2 cellular contexts compared by ENCODE assay signal in the genomic region with DNA sequence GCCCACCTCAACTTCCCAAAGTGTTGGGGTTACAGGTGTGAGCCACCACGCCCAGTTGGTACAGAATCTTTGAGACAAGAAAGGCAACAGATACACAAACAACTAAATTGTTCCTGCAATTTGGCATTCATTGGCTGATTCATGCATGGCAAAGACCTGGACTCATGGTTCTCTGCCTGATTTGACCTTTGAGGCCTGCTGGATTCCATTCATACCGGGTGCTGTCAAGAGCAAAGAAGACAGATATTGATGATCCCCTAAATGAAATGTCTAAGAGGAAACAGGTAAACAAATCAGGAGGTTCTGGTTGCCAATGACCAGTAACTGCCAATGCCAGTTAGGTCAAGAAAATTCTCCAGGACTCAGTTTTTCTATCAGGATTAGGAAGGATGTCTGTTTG.
TF ChIP-seq lines count a peak whose summit lies in the region.

No MANE protein-coding gene starts in this region.

TF ChIP-seq in HepG2, 621 proteins besides CTCF, POLR2A, EP300 and RAD21:
- 0 out of 2 replicates have a peak, but pooled peaks have one; percentile 14 for TF ChIP-seq NR2F6 (IDR thresholded peaks at IDR 0.05)
- TF ChIP-seq NR2F6 (CRISPR knock-in tag; IDR thresholded peaks at IDR 0.05) = peak; percentile 20; the same call in 1 of the 2 replicates
- no peak for TF ChIP-seq RERE (CRISPR knock-in tag; IDR thresholded peaks at IDR 0.05; ENCODE audit: low read depth)
- TF ChIP-seq, protein P1, sequence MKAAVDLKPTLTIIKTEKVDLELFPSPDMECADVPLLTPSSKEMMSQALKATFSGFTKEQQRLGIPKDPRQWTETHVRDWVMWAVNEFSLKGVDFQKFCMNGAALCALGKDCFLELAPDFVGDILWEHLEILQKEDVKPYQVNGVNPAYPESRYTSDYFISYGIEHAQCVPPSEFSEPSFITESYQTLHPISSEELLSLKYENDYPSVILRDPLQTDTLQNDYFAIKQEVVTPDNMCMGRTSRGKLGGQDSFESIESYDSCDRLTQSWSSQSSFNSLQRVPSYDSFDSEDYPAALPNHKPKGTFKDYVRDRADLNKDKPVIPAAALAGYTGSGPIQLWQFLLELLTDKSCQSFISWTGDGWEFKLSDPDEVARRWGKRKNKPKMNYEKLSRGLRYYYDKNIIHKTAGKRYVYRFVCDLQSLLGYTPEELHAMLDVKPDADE (CRISPR knock-in tag; IDR thresholded peaks at IDR 0.05) = no peak
- TF ChIP-seq NR2F1 (CRISPR knock-in tag; IDR thresholded peaks at IDR 0.05) = 0 out of 4 replicates have a peak, but pooled peaks of 1 of the 2 experiments have one; percentile 29
- TF ChIP-seq, protein P2, sequence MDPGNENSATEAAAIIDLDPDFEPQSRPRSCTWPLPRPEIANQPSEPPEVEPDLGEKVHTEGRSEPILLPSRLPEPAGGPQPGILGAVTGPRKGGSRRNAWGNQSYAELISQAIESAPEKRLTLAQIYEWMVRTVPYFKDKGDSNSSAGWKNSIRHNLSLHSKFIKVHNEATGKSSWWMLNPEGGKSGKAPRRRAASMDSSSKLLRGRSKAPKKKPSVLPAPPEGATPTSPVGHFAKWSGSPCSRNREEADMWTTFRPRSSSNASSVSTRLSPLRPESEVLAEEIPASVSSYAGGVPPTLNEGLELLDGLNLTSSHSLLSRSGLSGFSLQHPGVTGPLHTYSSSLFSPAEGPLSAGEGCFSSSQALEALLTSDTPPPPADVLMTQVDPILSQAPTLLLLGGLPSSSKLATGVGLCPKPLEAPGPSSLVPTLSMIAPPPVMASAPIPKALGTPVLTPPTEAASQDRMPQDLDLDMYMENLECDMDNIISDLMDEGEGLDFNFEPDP (CRISPR knock-in tag; conservative IDR thresholded peaks at IDR 0.05) = 0 out of 2 replicates have a peak, but pooled peaks have one; percentile 29
- peak; percentile 93 for TF ChIP-seq TEAD3 (CRISPR knock-in tag; optimal IDR thresholded peaks at IDR 0.05; ENCODE audit: borderline replicate concordance)

TF ChIP-seq in H1, 55 proteins besides CTCF, POLR2A, EP300 and RAD21:
- TF ChIP-seq HDAC2 (IDR thresholded peaks at IDR 0.05; ENCODE audit: borderline replicate concordance in 1 of 2, low read depth in 2 of 2, low read length in 2 of 2) (no peak), NANOG (IDR thresholded peaks at IDR 0.05; ENCODE audit: insufficient read depth, low read depth, low read length, poor library complexity, severe bottlenecking) (no peak), SRF (IDR thresholded peaks at IDR 0.05; ENCODE audit: low read depth, low read length) (no peak), SP4 (IDR thresholded peaks at IDR 0.05; ENCODE audit: low read length) (no peak), KDM5A (IDR thresholded peaks at IDR 0.05; ENCODE audit: low read length) (no peak), MAFK (IDR thresholded peaks at IDR 0.05; ENCODE audit: low read depth, low read length) (no peak), NRF1 (IDR thresholded peaks at IDR 0.05; ENCODE audit: low read depth, low read length) (no peak), BCL11A (IDR thresholded peaks at IDR 0.05; ENCODE audit: low read depth in 2 of 2, low read length in 2 of 2) (no peak), EGR1 (IDR thresholded peaks at IDR 0.05; ENCODE audit: borderline replicate concordance, low read depth, low read length) (no peak), ZNF274 (IDR thresholded peaks at IDR 0.05; ENCODE audit: borderline replicate concordance, extremely low read depth, low read length) (no peak)
- TF ChIP-seq, protein P3, sequence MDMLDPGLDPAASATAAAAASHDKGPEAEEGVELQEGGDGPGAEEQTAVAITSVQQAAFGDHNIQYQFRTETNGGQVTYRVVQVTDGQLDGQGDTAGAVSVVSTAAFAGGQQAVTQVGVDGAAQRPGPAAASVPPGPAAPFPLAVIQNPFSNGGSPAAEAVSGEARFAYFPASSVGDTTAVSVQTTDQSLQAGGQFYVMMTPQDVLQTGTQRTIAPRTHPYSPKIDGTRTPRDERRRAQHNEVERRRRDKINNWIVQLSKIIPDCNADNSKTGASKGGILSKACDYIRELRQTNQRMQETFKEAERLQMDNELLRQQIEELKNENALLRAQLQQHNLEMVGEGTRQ (IDR thresholded peaks at IDR 0.05; ENCODE audit: low read length) = no peak
- TF ChIP-seq, protein P4, sequence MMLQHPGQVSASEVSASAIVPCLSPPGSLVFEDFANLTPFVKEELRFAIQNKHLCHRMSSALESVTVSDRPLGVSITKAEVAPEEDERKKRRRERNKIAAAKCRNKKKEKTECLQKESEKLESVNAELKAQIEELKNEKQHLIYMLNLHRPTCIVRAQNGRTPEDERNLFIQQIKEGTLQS (IDR thresholded peaks at IDR 0.05; ENCODE audit: insufficient read depth, low read depth, low read length) = no peak
TF ChIP-seq in H1: peak in this region for 0.
